ENCODE assay signal across 23 cellular contexts in genomic region chr9:35552376-35552775, GRCh38. TPM values are rescaled to one million over a fixed set of nuclear protein-coding genes. Genes with fewer than 3 reads are reported as not detected.
A peak's percentile ranks its signal among the peaks of the same experiment; 100 is the strongest.
DNase-seq lines count a peak whose midpoint lies in the region; ATAC-seq and TF ChIP-seq lines count a peak whose summit lies in the region.
"Had no signal": no experiment of that assay in that cellular context is flagged by ENCODE, and none has a peak within 500 bp of the region (broad histone marks: within the 10 kb centered on the region; RNA-seq: fewer than 3 reads in every experiment).

No MANE protein-coding gene starts in this region.

- H2AFZ ChIP-seq in osteoblast (ENCODE audit: low read length): no peak overlapping the region

- H3K4me3 Mint-ChIP-seq in endodermal cell: no peak overlapping the region
- H3K4me3 Mint-ChIP-seq in CD4-positive, alpha-beta memory T cell: no peak overlapping the region
- H3K4me3 Mint-ChIP-seq: activated CD8-positive, alpha-beta T cell treated with anti-CD3 and anti-CD28 coated beads for 36 hours; CD14-positive monocyte; immature natural killer cell had no signal

- H3K36me3 Mint-ChIP-seq in endodermal cell (ENCODE audit: low read depth): peaks cover 21% of the 10 kb centered on the region
- H3K36me3 Mint-ChIP-seq in CD4-positive, alpha-beta memory T cell: no peaks in the 10 kb centered on the region

- CTCF ChIA-PET in CD4-positive, alpha-beta memory T cell (lab: Charles Lee; ENCODE audit: partially characterized antibody): interaction anchor here (0.6 to 1.7 kb wide), 4 partner anchors 14 to 653 kb away, joined by 3 to 4 read pairs (median 4); partner anchors contain the start of gene RUSC2

- POLR2A ChIA-PET in CD4-positive, alpha-beta memory T cell (lab: Charles Lee; ENCODE audit: partially characterized antibody): no interaction called here

- intact Hi-C loops in body of pancreas (cut with DNase I): no loop called here
- intact Hi-C loops in CD4-positive, alpha-beta memory T cell (cut with micrococcal nuclease): no loop called here

- H3K27me3 Mint-ChIP-seq in endodermal cell (ENCODE audit: insufficient read depth): no peaks in the 10 kb centered on the region
- H3K27me3 Mint-ChIP-seq in CD4-positive, alpha-beta memory T cell: peaks cover 1 to 5% of the 10 kb centered on the region in 2 donors
- H3K27me3 Mint-ChIP-seq: activated CD8-positive, alpha-beta T cell treated with anti-CD3 and anti-CD28 coated beads for 36 hours had no signal

- peaks cover 48% of the 10 kb centered on the region for H4K20me1 ChIP-seq in osteoblast (ENCODE audit: insufficient read depth, low read length)

- TF ChIP-seq CTCF in body of pancreas (IDR thresholded peaks at IDR 0.05) (no peak), osteoblast (IDR thresholded peaks at IDR 0.05; ENCODE audit: extremely low read depth, low read depth, low read length) (no peak), thoracic aorta (IDR thresholded peaks at IDR 0.05) (no peak), endodermal cell (conservative IDR thresholded peaks at IDR 0.05) (no peak), GM13976 (IDR thresholded peaks at IDR 0.05; ENCODE audit: borderline replicate concordance, control extremely low read depth, extremely low read depth, insufficient read depth, missing control alignments) (no peak)

- WGBS in body of pancreas, 2 donors: 83 to 86% methylated on average over 4 of the region's 4 CpGs
- 92 to 96% methylated on average over 2 to 4 of the region's 4 CpGs for WGBS in endodermal cell (ENCODE audit: insufficient coverage in 1 of 2, insufficient read length in 1 of 2), 2 experiments

- peak overlapping the region; percentile 65 for H3K4me2 ChIP-seq in osteoblast (ENCODE audit: insufficient read depth, low read length)

- H3K27ac Mint-ChIP-seq in endodermal cell: no peak overlapping the region
- H3K27ac Mint-ChIP-seq in CD4-positive, alpha-beta memory T cell: no peak overlapping the region
- H3K27ac Mint-ChIP-seq: activated CD8-positive, alpha-beta T cell treated with anti-CD3 and anti-CD28 coated beads for 36 hours; immature natural killer cell had no signal

- no peak overlapping the region for H3K9ac ChIP-seq in endodermal cell (ENCODE audit: extremely low read depth, low read length, poor library complexity, severe bottlenecking)

- no peak for ATAC-seq in body of pancreas
- no peak for ATAC-seq in thoracic aorta (ENCODE audit: insufficient number of reproducible peaks, low FRiP score, low read depth)
- ATAC-seq: activated CD8-positive, alpha-beta T cell treated with anti-CD3 and anti-CD28 coated beads for 36 hours; upper lobe of right lung had no signal

- H3K4me1 Mint-ChIP-seq in endodermal cell: no peaks in the 10 kb centered on the region
- no peaks in the 10 kb centered on the region for H3K4me1 Mint-ChIP-seq in CD4-positive, alpha-beta memory T cell
- H3K4me1 Mint-ChIP-seq: immature natural killer cell had no signal

- H3K4me1 ChIP-seq in body of pancreas (peaks cover 23% of the 10 kb centered on the region), osteoblast (ENCODE audit: insufficient read depth, low read length) (peaks cover 44% of the 10 kb centered on the region), thoracic aorta (ENCODE audit: control insufficient read depth in 1 of 2, low read depth in 2 of 2) (peaks cover 34 to 78% of the 10 kb centered on the region in 2 donors), endodermal cell (ENCODE audit: control insufficient read depth, insufficient read depth, low read length) (no peaks in the 10 kb centered on the region)
- no peaks in the 10 kb centered on the region for H3K4me1 ChIP-seq in CD4-positive, alpha-beta memory T cell (ENCODE audit: insufficient read depth, low read length)
- H3K4me1 ChIP-seq: breast epithelium had no signal

- H3K4me3 ChIP-seq in body of pancreas (no peak overlapping the region), osteoblast (ENCODE audit: insufficient read depth, low read length) (no peak overlapping the region), thoracic aorta (no peak overlapping the region), endodermal cell (ENCODE audit: low read length) (no peak overlapping the region)
- H3K4me3 ChIP-seq in CD4-positive, alpha-beta memory T cell (ENCODE audit: low read length in 2 of 2): no peak overlapping the region
- H3K4me3 ChIP-seq: breast epithelium, upper lobe of right lung had no signal

- H3K36me3 ChIP-seq in body of pancreas (replicated peaks in 1 of 2; ENCODE audit: insufficient read depth in 1 of 2, low read depth in 2 of 2) (peaks cover 3 to 4% of the 10 kb centered on the region in 2 donors), osteoblast (ENCODE audit: insufficient read depth, low read length) (peaks cover 53% of the 10 kb centered on the region), thoracic aorta (peaks cover 41% of the 10 kb centered on the region), endodermal cell (ENCODE audit: control insufficient read depth, insufficient read depth, low read length) (peaks cover 23% of the 10 kb centered on the region)
- no peaks in the 10 kb centered on the region for H3K36me3 ChIP-seq in CD4-positive, alpha-beta memory T cell (ENCODE audit: insufficient read depth, low read length)

- no peaks in the 10 kb centered on the region for H3K9me3 Mint-ChIP-seq in endodermal cell
- H3K9me3 Mint-ChIP-seq in CD4-positive, alpha-beta memory T cell: no peaks in the 10 kb centered on the region
- H3K9me3 Mint-ChIP-seq: activated CD8-positive, alpha-beta T cell treated with anti-CD3 and anti-CD28 coated beads for 36 hours; CD14-positive monocyte; immature natural killer cell had no signal

- peak overlapping the region in 3 of 4 donors; percentile 46 to 77 (median 63) for H3K27ac ChIP-seq in body of pancreas
- peak overlapping the region; percentile 72 for H3K27ac ChIP-seq in osteoblast (ENCODE audit: low read depth, low read length)
- peak overlapping the region; percentile 77 to 85 for H3K27ac ChIP-seq in thoracic aorta
- H3K27ac ChIP-seq in endodermal cell (ENCODE audit: low read depth, low read length): no peak overlapping the region
- H3K27ac ChIP-seq in CD4-positive, alpha-beta memory T cell (ENCODE audit: low read depth, low read length): no peak overlapping the region
- H3K27ac ChIP-seq: upper lobe of right lung had no signal

- H3K79me2 ChIP-seq in osteoblast (ENCODE audit: insufficient read depth, low read length): peaks cover 96% of the 10 kb centered on the region

- H3K27me3 ChIP-seq in body of pancreas (no peaks in the 10 kb centered on the region), osteoblast (ENCODE audit: insufficient read depth, low read length) (no peaks in the 10 kb centered on the region), thoracic aorta (replicated peaks; ENCODE audit: insufficient read depth) (no peaks in the 10 kb centered on the region), endodermal cell (ENCODE audit: control insufficient read depth, insufficient read depth, low read length, poor library complexity, severe bottlenecking) (no peaks in the 10 kb centered on the region)
- H3K27me3 ChIP-seq in CD4-positive, alpha-beta memory T cell (ENCODE audit: insufficient read depth, low read length): no peaks in the 10 kb centered on the region
- H3K27me3 ChIP-seq: breast epithelium, upper lobe of right lung had no signal

- H3K9me3 ChIP-seq in body of pancreas: no peaks in the 10 kb centered on the region
- H3K9me3 ChIP-seq in osteoblast (ENCODE audit: low read depth, low read length): no peaks in the 10 kb centered on the region
- no peaks in the 10 kb centered on the region for H3K9me3 ChIP-seq in thoracic aorta
- no peaks in the 10 kb centered on the region for H3K9me3 ChIP-seq in endodermal cell (ENCODE audit: control insufficient read depth, low read length)
- no peaks in the 10 kb centered on the region for H3K9me3 ChIP-seq in CD4-positive, alpha-beta memory T cell (ENCODE audit: control insufficient read depth in 1 of 2, low read length in 2 of 2)
- H3K9me3 ChIP-seq: breast epithelium, upper lobe of right lung had no signal

- in situ Hi-C loops in GM13976 (cut with MboI; ENCODE audit: low sequenced_read_pairs, unreplicated experiment): no loop called here

- no peak for TF ChIP-seq POLR2A in body of pancreas (IDR thresholded peaks at IDR 0.05)

- DNase-seq in HT1080 (ENCODE audit: low read depth) (peak; percentile 31), body of pancreas (no peak), osteoblast (ENCODE audit: insufficient read length, low spot score, missing footprints) (no peak), thoracic aorta (ENCODE audit: low spot score) (no peak), endodermal cell (no peak), NCI-H82 treated with DMSO at 0.1 percent for 48 hours (lab: John Stamatoyannopoulos, UW; ENCODE audit: unreplicated experiment) (no peak), GM13976 (ENCODE audit: low spot score) (no peak)
- no peak for DNase-seq in CD4-positive, alpha-beta memory T cell
- DNase-seq: activated CD8-positive, alpha-beta T cell treated with anti-CD3 and anti-CD28 coated beads for 36 hours; activated gamma-delta T cell treated with Interleukin-2 at 50 U/mL for 16 hours; activated T-cell treated with anti-CD3 and anti-CD28 coated beads for 4 hours; DMS 273 treated with DMSO at 0.1 percent for 48 hours; immature natural killer cell; KBM-7; NCI-H146; posterior cingulate gyrus; small intestine; stimulated activated CD4-positive, alpha-beta T cell treated with anti-CD3 and anti-CD28 coated beads, Interleukin-2, amount 100 ng/mL, for 48 hours; stimulated activated naive CD4-positive, alpha-beta T cell; SW 1271; upper lobe of right lung had no signal

RNA-seq across cellular contexts. Expression of gene TESK1, which starts 52.7 kb away (rescaled TPM):
- total RNA-seq in HT1080 (2014; rRNA removed; shearing (Covaris generic)): 5.4 and 9.2 TPM in 2 replicates
- 14.4 and 14.5 TPM in 2 replicates for polyA plus RNA-seq in HT1080 (2015; cell fraction: cytosol; rRNA removed)
- polyA plus RNA-seq in HT1080 (2015; cell fraction: nucleus; rRNA removed): 29.7 and 38.9 TPM in 2 replicates
- 10 to 100 TPM; 13.0 to 20.1 TPM for total RNA-seq in body of pancreas
- total RNA-seq in osteoblast: 18.5 and 18.6 TPM in 2 replicates
- 10 to 100 TPM; 64.5 to 69.9 TPM for total RNA-seq in thoracic aorta
- total RNA-seq in endodermal cell: 10 to 100 TPM; 30.7 to 35.2 TPM
- polyA plus RNA-seq in endodermal cell (2013, experiment 1 of 2): 25.5 TPM
- polyA plus RNA-seq in endodermal cell (2013, experiment 2 of 2): 21.3 TPM
- 10 to 100 TPM; 48.9 to 53.5 TPM for total RNA-seq in CD4-positive, alpha-beta memory T cell
- 10 to 100 TPM in 1 of 2 donors, 1 to 10 TPM in 1; 3.3 to 17.1 TPM for polyA plus RNA-seq in CD4-positive, alpha-beta memory T cell

Comparison
In these comparisons a context has a peak if more than half of its experiments do, and no peak if none do; other contexts are left out.
1. H3K27ac ChIP-seq: peak in body of pancreas (3 of 4), osteoblast (single experiment) and thoracic aorta (2 of 2); none in endodermal cell (single experiment) and CD4-positive, alpha-beta memory T cell (single experiment).